8 cellular contexts compared by ENCODE assay signal in genomic region chr1:44631647-44632510, GRCh38. TPM values are rescaled to one million over a fixed set of nuclear protein-coding genes. Genes with fewer than 3 reads are reported as not detected.
DNase-seq lines count a peak whose midpoint lies in the region; ATAC-seq and TF ChIP-seq lines count a peak whose summit lies in the region.

No MANE protein-coding gene starts in this region.

- no peaks in the 10 kb centered on the region for H3K9me3 ChIP-seq in T-helper 17 cell (ENCODE audit: control insufficient read depth, low read length, poor library complexity, severe bottlenecking)
- H3K9me3 ChIP-seq in right cardiac atrium (ENCODE audit: control insufficient read depth, low read length): no peaks in the 10 kb centered on the region
- H3K9me3 ChIP-seq in uterus: no peaks in the 10 kb centered on the region

- no peaks in the 10 kb centered on the region for H3K27me3 Mint-ChIP-seq in T-helper 17 cell

- TF ChIP-seq POLR2A in uterus (IDR thresholded peaks at IDR 0.05): peak; percentile 54 to 90

- peaks cover 2% of the 10 kb centered on the region for H3K36me3 Mint-ChIP-seq in T-helper 17 cell (ENCODE audit: low read depth)

- peaks cover 22% of the 10 kb centered on the region for H3K36me3 ChIP-seq in rectal smooth muscle tissue (ENCODE audit: control insufficient read depth, insufficient read depth, low read length)
- no peaks in the 10 kb centered on the region for H3K36me3 ChIP-seq in uterus

- H3K4me1 Mint-ChIP-seq in T-helper 17 cell: peaks cover 41% of the 10 kb centered on the region

- TF ChIP-seq CTCF in GM12864 (IDR thresholded peaks at IDR 0.05; ENCODE audit: low read depth, low read length, missing control alignments): no peak
- peak in 1 of 4 experiments; percentile 18 for TF ChIP-seq CTCF in uterus (IDR thresholded peaks at IDR 0.05)

- peak overlapping the region; percentile 76 for H3K4me3 ChIP-seq in GM12864 (ENCODE audit: low read depth, low read length)
- H3K4me3 ChIP-seq in right cardiac atrium (ENCODE audit: low read length): peak overlapping the region; percentile 82
- peak overlapping the region; percentile 78 for H3K4me3 ChIP-seq in rectal smooth muscle tissue (ENCODE audit: low read length)
- H3K4me3 ChIP-seq in uterus: peak overlapping the region; percentile 54 to 77

- DNase-seq in GM12864 (ENCODE audit: low read depth) (peak; percentile 60), NCI-H1436 treated with DMSO at 0.1 percent for 48 hours (lab: John Stamatoyannopoulos, UW) (peak; percentile 18), T-helper 17 cell (peak; percentile 79 to 81 (median 79)), right cardiac atrium (peak; percentile 92 to 97 (median 97)), uterus (peak; percentile 89 to 90)

- H3K4me1 ChIP-seq in right cardiac atrium (ENCODE audit: control insufficient read depth, insufficient read depth, low read length): peaks cover 3% of the 10 kb centered on the region
- H3K4me1 ChIP-seq in rectal smooth muscle tissue (ENCODE audit: control insufficient read depth, insufficient read depth, low read length): peaks cover 24% of the 10 kb centered on the region
- H3K4me1 ChIP-seq in uterus: peaks cover 9 to 20% of the 10 kb centered on the region in 2 donors

- under 1% methylated on average over 86 of the region's 86 CpGs for WGBS in right cardiac atrium

- ATAC-seq in HG02642 (IDR thresholded peaks at IDR 0.05; ENCODE audit: poor library complexity, unreplicated experiment): peak; percentile 77
- ATAC-seq in T-helper 17 cell: peak; percentile 83
- ATAC-seq in right cardiac atrium: peak; percentile 87 to 88

- H3K27me3 ChIP-seq in right cardiac atrium (ENCODE audit: control insufficient read depth, insufficient read depth) (no peaks in the 10 kb centered on the region), rectal smooth muscle tissue (ENCODE audit: control insufficient read depth, insufficient read depth, low read length) (no peaks in the 10 kb centered on the region), uterus (no peaks in the 10 kb centered on the region)

- intact Hi-C loops in right cardiac atrium (cut with DNase I) (no loop called here), uterus (cut with DNase I; ENCODE audit: low total_unique reads) (no loop called here)

- H3K27ac Mint-ChIP-seq in T-helper 17 cell: peak overlapping the region; percentile 94

- H3K9ac ChIP-seq in rectal smooth muscle tissue (ENCODE audit: low read length): peak overlapping the region; percentile 76

- peak overlapping the region; percentile 93 for H3K27ac ChIP-seq in angular gyrus (ENCODE audit: low read depth, low read length)
- H3K27ac ChIP-seq in right cardiac atrium (ENCODE audit: low read length): peak overlapping the region; percentile 96
- peak overlapping the region; percentile 89 for H3K27ac ChIP-seq in rectal smooth muscle tissue (ENCODE audit: low read depth, low read length)
- H3K27ac ChIP-seq in uterus: peak overlapping the region; percentile 92 to 94

- peak overlapping the region; percentile 93 for H3K4me3 Mint-ChIP-seq in T-helper 17 cell

RNA-seq across cellular contexts. Expression of gene TMEM53, which starts 42.4 kb away (rescaled TPM):
- 1 to 10 TPM; 2.6 to 2.8 TPM for total RNA-seq in T-helper 17 cell
- total RNA-seq in right cardiac atrium: 10 to 100 TPM; 12.0 to 16.8 (median 13.1) TPM
- 13.3 TPM for polyA plus RNA-seq in right cardiac atrium
- 1 to 10 TPM in 3 of 4 donors, not detected in 1; 1.5 to 5.4 (median 3.8) TPM for total RNA-seq in uterus

RNA-seq across cellular contexts. Expression of gene ARMH1, which starts 42.6 kb away (rescaled TPM):
- total RNA-seq in T-helper 17 cell: 10 to 100 TPM; 53.0 to 56.8 TPM
- 1 to 10 TPM in 2 of 4 donors, under 1 TPM in 2; 0.39 to 1.2 (median 0.84) TPM for total RNA-seq in right cardiac atrium
- polyA plus RNA-seq in right cardiac atrium: 0.91 TPM
- 1 to 10 TPM in 3 of 4 donors, not detected in 1; 2.7 to 7.7 (median 5.2) TPM for total RNA-seq in uterus

Comparison
In these comparisons a context has a peak if more than half of its experiments do, and no peak if none do; other contexts are left out.
1. Peak in every context shown above with its lines: DNase-seq, ATAC-seq, H3K4me3 ChIP-seq and H3K27ac ChIP-seq.
2. DNase-seq: peak in every context shown above with its lines; median percentile 97 in right cardiac atrium; 90 in uterus; 79 in T-helper 17 cell; 60 in GM12864; 18 in NCI-H1436 treated with DMSO at 0.1 percent for 48 hours.
3. RNA of gene ARMH1, which starts 42.6 kb away (total RNA-seq): 53.0 to 56.8 TPM in T-helper 17 cell; 2.7 to 7.7 TPM in uterus and 0.39 to 1.2 TPM in right cardiac atrium; every median in the first group is over 4 times any median in the second.